In the genomic region with DNA sequence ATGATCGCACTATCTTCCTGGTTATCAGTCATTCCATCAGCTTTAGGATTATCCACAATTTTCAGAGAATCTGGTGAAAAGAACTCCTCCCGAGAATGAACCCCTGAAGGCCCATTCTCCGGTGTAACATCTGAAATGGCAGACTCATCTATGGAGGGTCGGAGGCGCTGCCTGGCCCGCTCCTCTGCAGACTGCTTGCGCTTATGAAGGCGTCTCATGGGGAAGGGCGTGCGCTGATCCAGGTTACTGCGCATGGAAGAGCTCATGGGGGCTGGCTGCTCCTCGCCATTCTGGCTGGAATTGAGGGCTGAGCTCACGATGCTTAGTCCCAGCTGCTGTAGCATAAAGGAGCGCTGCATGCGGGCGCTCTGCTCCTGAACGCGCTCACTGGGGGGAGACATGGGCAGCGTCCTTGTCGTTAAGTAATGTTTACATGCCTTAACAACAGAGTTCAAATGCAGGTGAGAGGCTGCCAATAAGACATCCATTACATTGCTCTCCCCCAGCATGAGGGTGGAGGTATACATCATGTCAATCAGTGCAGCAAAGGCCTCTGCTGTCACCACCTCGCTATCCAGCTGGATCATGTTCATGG, we compare ENCODE assay signal across 1 cellular context.
TF ChIP-seq lines count a peak whose summit lies in the region.

No MANE protein-coding gene starts in this region.

TF ChIP-seq in GM12878, 131 proteins besides CTCF, POLR2A, EP300 and RAD21:
- TF ChIP-seq BACH1 (IDR thresholded peaks at IDR 0.05; ENCODE audit: borderline replicate concordance) (no peak), TCF12 (IDR thresholded peaks at IDR 0.05; ENCODE audit: low read depth, low read length) (no peak), YY1 (IDR thresholded peaks at IDR 0.05; ENCODE audit: low read depth, low read length) (no peak), ELK1 (IDR thresholded peaks at IDR 0.05; ENCODE audit: low read depth, low read length) (no peak), RFX5 (IDR thresholded peaks at IDR 0.05; ENCODE audit: low read depth, low read length) (no peak), RBBP5 (conservative IDR thresholded peaks at IDR 0.05) (no peak), NRF1 (conservative IDR thresholded peaks at IDR 0.05; ENCODE audit: low read depth, low read length) (no peak), ZBED1 (IDR thresholded peaks at IDR 0.05; ENCODE audit: borderline replicate concordance) (no peak), LARP7 (IDR thresholded peaks at IDR 0.05) (no peak), POLR2AphosphoS2 (IDR thresholded peaks at IDR 0.05; ENCODE audit: low read depth, low read length) (no peak), ZNF622 (IDR thresholded peaks at IDR 0.05) (no peak), ZNF687 (IDR thresholded peaks at IDR 0.05) (no peak), RB1 (IDR thresholded peaks at IDR 0.05; ENCODE audit: borderline replicate concordance) (no peak), ZNF217 (IDR thresholded peaks at IDR 0.05) (no peak), HCFC1 (IDR thresholded peaks at IDR 0.05; ENCODE audit: low read length) (no peak), NFYA (IDR thresholded peaks at IDR 0.05; ENCODE audit: borderline replicate concordance, low read depth, low read length) (no peak), CHD4 (IDR thresholded peaks at IDR 0.05) (no peak), BRCA1 (IDR thresholded peaks at IDR 0.05; ENCODE audit: low read depth, low read length) (no peak)
- TF ChIP-seq, protein P1, sequence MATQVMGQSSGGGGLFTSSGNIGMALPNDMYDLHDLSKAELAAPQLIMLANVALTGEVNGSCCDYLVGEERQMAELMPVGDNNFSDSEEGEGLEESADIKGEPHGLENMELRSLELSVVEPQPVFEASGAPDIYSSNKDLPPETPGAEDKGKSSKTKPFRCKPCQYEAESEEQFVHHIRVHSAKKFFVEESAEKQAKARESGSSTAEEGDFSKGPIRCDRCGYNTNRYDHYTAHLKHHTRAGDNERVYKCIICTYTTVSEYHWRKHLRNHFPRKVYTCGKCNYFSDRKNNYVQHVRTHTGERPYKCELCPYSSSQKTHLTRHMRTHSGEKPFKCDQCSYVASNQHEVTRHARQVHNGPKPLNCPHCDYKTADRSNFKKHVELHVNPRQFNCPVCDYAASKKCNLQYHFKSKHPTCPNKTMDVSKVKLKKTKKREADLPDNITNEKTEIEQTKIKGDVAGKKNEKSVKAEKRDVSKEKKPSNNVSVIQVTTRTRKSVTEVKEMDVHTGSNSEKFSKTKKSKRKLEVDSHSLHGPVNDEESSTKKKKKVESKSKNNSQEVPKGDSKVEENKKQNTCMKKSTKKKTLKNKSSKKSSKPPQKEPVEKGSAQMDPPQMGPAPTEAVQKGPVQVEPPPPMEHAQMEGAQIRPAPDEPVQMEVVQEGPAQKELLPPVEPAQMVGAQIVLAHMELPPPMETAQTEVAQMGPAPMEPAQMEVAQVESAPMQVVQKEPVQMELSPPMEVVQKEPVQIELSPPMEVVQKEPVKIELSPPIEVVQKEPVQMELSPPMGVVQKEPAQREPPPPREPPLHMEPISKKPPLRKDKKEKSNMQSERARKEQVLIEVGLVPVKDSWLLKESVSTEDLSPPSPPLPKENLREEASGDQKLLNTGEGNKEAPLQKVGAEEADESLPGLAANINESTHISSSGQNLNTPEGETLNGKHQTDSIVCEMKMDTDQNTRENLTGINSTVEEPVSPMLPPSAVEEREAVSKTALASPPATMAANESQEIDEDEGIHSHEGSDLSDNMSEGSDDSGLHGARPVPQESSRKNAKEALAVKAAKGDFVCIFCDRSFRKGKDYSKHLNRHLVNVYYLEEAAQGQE (IDR thresholded peaks at IDR 0.05; ENCODE audit: low read depth, low read length), result no peak
- TF ChIP-seq, protein P2, sequence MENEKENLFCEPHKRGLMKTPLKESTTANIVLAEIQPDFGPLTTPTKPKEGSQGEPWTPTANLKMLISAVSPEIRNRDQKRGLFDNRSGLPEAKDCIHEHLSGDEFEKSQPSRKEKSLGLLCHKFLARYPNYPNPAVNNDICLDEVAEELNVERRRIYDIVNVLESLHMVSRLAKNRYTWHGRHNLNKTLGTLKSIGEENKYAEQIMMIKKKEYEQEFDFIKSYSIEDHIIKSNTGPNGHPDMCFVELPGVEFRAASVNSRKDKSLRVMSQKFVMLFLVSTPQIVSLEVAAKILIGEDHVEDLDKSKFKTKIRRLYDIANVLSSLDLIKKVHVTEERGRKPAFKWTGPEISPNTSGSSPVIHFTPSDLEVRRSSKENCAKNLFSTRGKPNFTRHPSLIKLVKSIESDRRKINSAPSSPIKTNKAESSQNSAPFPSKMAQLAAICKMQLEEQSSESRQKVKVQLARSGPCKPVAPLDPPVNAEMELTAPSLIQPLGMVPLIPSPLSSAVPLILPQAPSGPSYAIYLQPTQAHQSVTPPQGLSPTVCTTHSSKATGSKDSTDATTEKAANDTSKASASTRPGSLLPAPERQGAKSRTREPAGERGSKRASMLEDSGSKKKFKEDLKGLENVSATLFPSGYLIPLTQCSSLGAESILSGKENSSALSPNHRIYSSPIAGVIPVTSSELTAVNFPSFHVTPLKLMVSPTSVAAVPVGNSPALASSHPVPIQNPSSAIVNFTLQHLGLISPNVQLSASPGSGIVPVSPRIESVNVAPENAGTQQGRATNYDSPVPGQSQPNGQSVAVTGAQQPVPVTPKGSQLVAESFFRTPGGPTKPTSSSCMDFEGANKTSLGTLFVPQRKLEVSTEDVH (IDR thresholded peaks at IDR 0.05; ENCODE audit: low read depth, partially characterized antibody), result no peak
